Comparison of ENCODE assay signal across 15 cellular contexts in the genomic region with DNA sequence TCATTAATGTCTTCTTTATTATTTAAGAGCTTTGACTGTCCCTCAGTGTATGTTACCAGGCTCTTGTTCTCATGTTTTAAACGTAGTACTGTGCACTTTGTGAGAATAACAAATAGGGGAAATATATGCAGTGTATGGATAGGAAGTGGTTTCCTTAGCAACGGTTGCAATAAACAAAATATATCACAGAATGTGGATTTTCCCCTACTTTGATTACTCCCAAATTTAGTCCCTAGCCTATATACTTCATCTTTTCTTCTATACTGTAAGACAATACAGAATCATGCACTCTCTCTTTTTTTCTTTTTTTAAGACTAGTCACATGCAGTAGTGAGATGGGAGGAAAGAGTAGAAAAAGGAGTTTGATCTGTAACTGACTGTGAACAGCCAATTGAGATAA.
DNase-seq lines count a peak whose midpoint lies in the region; ATAC-seq and TF ChIP-seq lines count a peak whose summit lies in the region.
"Had no signal": no experiment of that assay in that cellular context is flagged by ENCODE, and none has a peak within 500 bp of the region (broad histone marks: within the 10 kb centered on the region; RNA-seq: fewer than 3 reads in every experiment).

No MANE protein-coding gene starts in this region.

- BruUV-seq in Calu3 (replicated peaks; lab: Mats Ljungman, UMichigan), result no TSS peak

- H3K27me3 Mint-ChIP-seq in activated T-cell treated with anti-CD3 and anti-CD28 coated beads, Interleukin-2, amount 50 U/mL, for 72 hours (ENCODE audit: low read depth), result peaks cover 13% of the 10 kb centered on the region
- H3K27me3 Mint-ChIP-seq in dendritic cell treated with granulocyte-macrophage colony-stimulating factor and Interleukin-4, amounts not matched to agents 40 ng/mL and 50 ng/mL, for 4 days, result no peaks in the 10 kb centered on the region
- H3K27me3 Mint-ChIP-seq in stimulated activated memory B cell treated with anti-CD40 and anti-IgM and Interleukin-4, amounts not matched to agents 10 μg/mL and 1 μg/mL and 100 μg/mL, for 72 hours, result no peaks in the 10 kb centered on the region
- H3K27me3 Mint-ChIP-seq in Calu3 (ENCODE audit: unreplicated experiment), result no peaks in the 10 kb centered on the region
- H3K27me3 Mint-ChIP-seq: activated naive CD4-positive, alpha-beta T cell treated with anti-CD3 and anti-CD28 coated beads, Interleukin-2, amount 50 U/mL, for 24 hours had no signal

- H3K36me3 Mint-ChIP-seq in activated T-cell treated with anti-CD3 and anti-CD28 coated beads, Interleukin-2, amount 50 U/mL, for 72 hours (ENCODE audit: insufficient read depth in 2 of 2), result no peaks in the 10 kb centered on the region
- no peaks in the 10 kb centered on the region for H3K36me3 Mint-ChIP-seq in dendritic cell treated with granulocyte-macrophage colony-stimulating factor and Interleukin-4, amounts not matched to agents 40 ng/mL and 50 ng/mL, for 4 days (ENCODE audit: low read depth)
- no peaks in the 10 kb centered on the region for H3K36me3 Mint-ChIP-seq in stimulated activated memory B cell treated with anti-CD40 and anti-IgM and Interleukin-4, amounts not matched to agents 10 μg/mL and 1 μg/mL and 100 μg/mL, for 72 hours
- H3K36me3 Mint-ChIP-seq in Calu3 (ENCODE audit: insufficient read depth, unreplicated experiment), result no peaks in the 10 kb centered on the region
- H3K36me3 Mint-ChIP-seq: activated naive CD4-positive, alpha-beta T cell treated with anti-CD3 and anti-CD28 coated beads, Interleukin-2, amount 50 U/mL, for 24 hours had no signal

- H3K27ac Mint-ChIP-seq in activated T-cell treated with anti-CD3 and anti-CD28 coated beads, Interleukin-2, amount 50 U/mL, for 72 hours, result peak overlapping the region; percentile 18
- H3K27ac Mint-ChIP-seq in dendritic cell treated with granulocyte-macrophage colony-stimulating factor and Interleukin-4, amounts not matched to agents 40 ng/mL and 50 ng/mL, for 4 days, result peak overlapping the region; percentile 79
- peak overlapping the region; percentile 38 for H3K27ac Mint-ChIP-seq in stimulated activated memory B cell treated with anti-CD40 and anti-IgM and Interleukin-4, amounts not matched to agents 10 μg/mL and 1 μg/mL and 100 μg/mL, for 72 hours
- H3K27ac Mint-ChIP-seq in Calu3 (ENCODE audit: unreplicated experiment), result no peak overlapping the region
- H3K27ac Mint-ChIP-seq: activated naive CD4-positive, alpha-beta T cell treated with anti-CD3 and anti-CD28 coated beads, Interleukin-2, amount 50 U/mL, for 24 hours had no signal

- intact Hi-C loops in dendritic cell treated with granulocyte-macrophage colony-stimulating factor and Interleukin-4, amounts not matched to agents 40 ng/mL and 50 ng/mL, for 4 days (cut with micrococcal nuclease), result loop anchor here (1.0 kb wide), 1 partner anchor 128 kb away; no protein-coding TSS in a partner anchor
- intact Hi-C loops in Calu3 (cut with micrococcal nuclease; ENCODE audit: unreplicated experiment), result no loop called here

- ATAC-seq in activated T-cell treated with anti-CD3 and anti-CD28 coated beads, Interleukin-2, amount 50 U/mL, for 72 hours (replicated peaks in 1 of 2), result peak; percentile 49 to 51
- peak; percentile 69 for ATAC-seq in HG03342 (IDR thresholded peaks at IDR 0.05; ENCODE audit: unreplicated experiment)
- ATAC-seq in stimulated activated memory B cell treated with anti-CD40 and anti-IgM and Interleukin-4, amounts not matched to agents 10 μg/mL and 1 μg/mL and 100 μg/mL, for 72 hours, result peak; percentile 59
- no peak for ATAC-seq in HG03139 (IDR thresholded peaks at IDR 0.05; ENCODE audit: unreplicated experiment)
- ATAC-seq: left colon had no signal

- no peak for DNase-seq in activated T-cell treated with anti-CD3 and anti-CD28 coated beads, Interleukin-2, amount 50 U/mL, for 72 hours
- DNase-seq in activated T-cell treated with anti-CD3 and anti-CD28 coated beads for 4 hours (no peak), EL (no peak), Calu3 (no peak)
- DNase-seq: activated CD4-positive, alpha-beta T cell treated with anti-CD3 and anti-CD28 coated beads for 48 hours; colonic mucosa; foreskin fibroblast; left colon; NCI-H1048; NCI-H526 had no signal

- CTCF ChIA-PET in Calu3 (lab: Charles Lee), result no interaction called here

- H3K9me3 Mint-ChIP-seq in activated T-cell treated with anti-CD3 and anti-CD28 coated beads, Interleukin-2, amount 50 U/mL, for 72 hours, result no peaks in the 10 kb centered on the region
- H3K9me3 Mint-ChIP-seq in dendritic cell treated with granulocyte-macrophage colony-stimulating factor and Interleukin-4, amounts not matched to agents 40 ng/mL and 50 ng/mL, for 4 days, result peaks cover 15% of the 10 kb centered on the region
- no peaks in the 10 kb centered on the region for H3K9me3 Mint-ChIP-seq in stimulated activated memory B cell treated with anti-CD40 and anti-IgM and Interleukin-4, amounts not matched to agents 10 μg/mL and 1 μg/mL and 100 μg/mL, for 72 hours
- H3K9me3 Mint-ChIP-seq in Calu3 (ENCODE audit: low read depth, unreplicated experiment), result no peaks in the 10 kb centered on the region
- H3K9me3 Mint-ChIP-seq: activated naive CD4-positive, alpha-beta T cell treated with anti-CD3 and anti-CD28 coated beads, Interleukin-2, amount 50 U/mL, for 24 hours had no signal

- H3K4me3 Mint-ChIP-seq in activated T-cell treated with anti-CD3 and anti-CD28 coated beads, Interleukin-2, amount 50 U/mL, for 72 hours, result peak overlapping the region in 1 of 2 donors; percentile 7
- no peak overlapping the region for H3K4me3 Mint-ChIP-seq in dendritic cell treated with granulocyte-macrophage colony-stimulating factor and Interleukin-4, amounts not matched to agents 40 ng/mL and 50 ng/mL, for 4 days
- no peak overlapping the region for H3K4me3 Mint-ChIP-seq in stimulated activated memory B cell treated with anti-CD40 and anti-IgM and Interleukin-4, amounts not matched to agents 10 μg/mL and 1 μg/mL and 100 μg/mL, for 72 hours
- H3K4me3 Mint-ChIP-seq in Calu3 (ENCODE audit: low read depth, unreplicated experiment), result no peak overlapping the region
- H3K4me3 Mint-ChIP-seq: activated naive CD4-positive, alpha-beta T cell treated with anti-CD3 and anti-CD28 coated beads, Interleukin-2, amount 50 U/mL, for 24 hours had no signal

- peaks cover 11% of the 10 kb centered on the region for H3K4me1 Mint-ChIP-seq in activated T-cell treated with anti-CD3 and anti-CD28 coated beads, Interleukin-2, amount 50 U/mL, for 72 hours (ENCODE audit: low read depth)
- peaks cover 40% of the 10 kb centered on the region for H3K4me1 Mint-ChIP-seq in dendritic cell treated with granulocyte-macrophage colony-stimulating factor and Interleukin-4, amounts not matched to agents 40 ng/mL and 50 ng/mL, for 4 days (ENCODE audit: low read depth)
- H3K4me1 Mint-ChIP-seq in stimulated activated memory B cell treated with anti-CD40 and anti-IgM and Interleukin-4, amounts not matched to agents 10 μg/mL and 1 μg/mL and 100 μg/mL, for 72 hours, result peaks cover 26% of the 10 kb centered on the region
- H3K4me1 Mint-ChIP-seq in Calu3 (ENCODE audit: low read depth, unreplicated experiment), result peaks cover 2% of the 10 kb centered on the region

- TF ChIP-seq CTCF in Calu3 (IDR thresholded peaks at IDR 0.05; ENCODE audit: unreplicated experiment), result no peak
